Comparison of ENCODE assay signal across 15 cellular contexts in the genomic region with DNA sequence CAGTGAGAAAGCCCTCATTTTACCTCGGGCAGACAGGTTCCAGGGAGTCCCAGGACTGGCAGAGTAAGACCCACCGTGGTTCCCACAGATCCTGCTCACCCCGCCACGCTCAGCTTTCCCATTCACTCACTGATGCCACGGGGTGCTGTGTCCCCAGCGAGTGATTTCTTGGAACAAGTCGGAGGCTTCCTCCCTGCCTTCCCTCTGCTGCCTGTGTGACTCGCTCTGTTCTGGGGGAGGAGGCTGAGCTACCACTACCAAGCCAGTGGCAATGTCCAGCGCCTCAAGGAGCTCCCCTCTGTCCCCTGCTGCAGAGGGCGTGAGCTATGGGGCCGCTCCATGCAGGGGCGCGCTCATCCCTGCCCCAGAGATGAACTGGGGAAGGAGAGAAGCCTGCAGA. TPM values are rescaled to one million over a fixed set of nuclear protein-coding genes. Genes with fewer than 3 reads are reported as not detected.
DNase-seq lines count a peak whose midpoint lies in the region; ATAC-seq and TF ChIP-seq lines count a peak whose summit lies in the region.
"Had no signal": no experiment of that assay in that cellular context is flagged by ENCODE, and none has a peak within 500 bp of the region (broad histone marks: within the 10 kb centered on the region; RNA-seq: fewer than 3 reads in every experiment).

No MANE protein-coding gene starts in this region.

- H3K4me1 ChIP-seq in right lobe of liver, result peaks cover 0 to 33% (median 13%) of the 10 kb centered on the region in 4 donors

- H3K27me3 ChIP-seq in right lobe of liver, result no peaks in the 10 kb centered on the region

- H3K36me3 Mint-ChIP-seq in T-helper 17 cell (ENCODE audit: low read depth), result peaks cover 2% of the 10 kb centered on the region

- DNase-seq in Caki2 (ENCODE audit: low read depth) (peak; percentile 34), T-helper 17 cell (no peak), right lobe of liver (no peak), sciatic nerve (ENCODE audit: low spot score) (peak; percentile 37), coronary artery (ENCODE audit: low spot score) (no peak), COLO829 (ENCODE audit: low spot score) (no peak)
- DNase-seq: CD4-positive, CD25-positive, alpha-beta regulatory T cell; DMS79 treated with DMSO at 0.1 percent for 48 hours; GM23248; NCI-H1092 treated with DMSO at 0.1 percent for 48 hours; NCI-H1694; NCI-H2107; NCI-H226; NCI-H526 treated with DMSO at 0.1 percent for 48 hours had no signal

- no peak for TF ChIP-seq POLR2A in right lobe of liver (IDR thresholded peaks at IDR 0.05)

- H3K27ac ChIP-seq in right lobe of liver, result peak overlapping the region; percentile 33 to 73 (median 39)
- H3K27ac ChIP-seq in coronary artery, result no peak overlapping the region
- H3K27ac ChIP-seq: GM23248 had no signal

- TF ChIP-seq CTCF in right lobe of liver (IDR thresholded peaks at IDR 0.05) (no peak), coronary artery (IDR thresholded peaks at IDR 0.05) (no peak)

- intact Hi-C loops in right lobe of liver (cut with DNase I) (no loop called here), sciatic nerve (cut with DNase I) (no loop called here)

- peaks cover 0 to 5% (median 2%) of the 10 kb centered on the region in 4 donors for H3K36me3 ChIP-seq in right lobe of liver

- no peaks in the 10 kb centered on the region for H3K27me3 Mint-ChIP-seq in T-helper 17 cell
- H3K27me3 Mint-ChIP-seq: CD4-positive, CD25-positive, alpha-beta regulatory T cell had no signal

- no CpG with 5 or more reads among the region's 13 CpGs for WGBS in right lobe of liver (ENCODE audit: insufficient coverage, low coverage, low lambda C conversion rate, missing lambda C conversion rate)

- H3K4me3 ChIP-seq in right lobe of liver (no peak overlapping the region), coronary artery (no peak overlapping the region)
- H3K4me3 ChIP-seq: GM23248 had no signal

- peaks cover 5% of the 10 kb centered on the region for H3K4me1 Mint-ChIP-seq in T-helper 17 cell

- in situ Hi-C loops in Caki2 (cut with HindIII; ENCODE audit: low pct_unique_long_range_greater_than_20kb, low sequenced_read_pairs), result no loop called here

- H3K9me3 ChIP-seq in T-helper 17 cell (ENCODE audit: control insufficient read depth, low read length, poor library complexity, severe bottlenecking) (no peaks in the 10 kb centered on the region), right lobe of liver (no peaks in the 10 kb centered on the region)

- peak overlapping the region; percentile 43 for H3K4me3 Mint-ChIP-seq in T-helper 17 cell
- H3K4me3 Mint-ChIP-seq: CD4-positive, CD25-positive, alpha-beta regulatory T cell had no signal

- ATAC-seq in T-helper 17 cell, result no peak
- peak in 1 of 4 donors; percentile 7 for ATAC-seq in right lobe of liver
- ATAC-seq in sciatic nerve, result no peak
- ATAC-seq in GM18519 (IDR thresholded peaks at IDR 0.05; ENCODE audit: low FRiP score, unreplicated experiment), result no peak

- H3K27ac Mint-ChIP-seq in T-helper 17 cell, result no peak overlapping the region

RNA-seq across cellular contexts. Expression of gene IL15RA, which starts 12.6 kb away (rescaled TPM):
- 20.9 and 49.6 TPM in 2 replicates for total RNA-seq in Caki2 (2014; rRNA removed; shearing (Covaris generic); ENCODE audit: low replicate concordance)
- total RNA-seq in T-helper 17 cell, result 10 to 100 TPM; 12.6 to 13.0 TPM
- total RNA-seq in right lobe of liver, result 10 to 100 TPM in 4 of 6 experiments, 1 to 10 TPM in 2; 6.2 to 42.7 (median 13.3) TPM
- 9.6 TPM for total RNA-seq in sciatic nerve

Comparison
In these comparisons a context has a peak if more than half of its experiments do, and no peak if none do; other contexts are left out.
1. DNase-seq: peak in Caki2 (single experiment) and sciatic nerve (single experiment); none in T-helper 17 cell (0 of 3), right lobe of liver (0 of 3), coronary artery (single experiment) and COLO829 (single experiment).
2. H3K27ac ChIP-seq: peak in right lobe of liver (3 of 3); none in coronary artery (0 of 2).